Comparison of ENCODE assay signal across 1 cellular context in genomic region chr9:136505406-136506403, GRCh38.
TF ChIP-seq lines count a peak whose summit lies in the region.

No MANE protein-coding gene starts in this region.

TF ChIP-seq in H1, 55 proteins besides CTCF, POLR2A, EP300 and RAD21:
- TF ChIP-seq ATF3 (IDR thresholded peaks at IDR 0.05; ENCODE audit: insufficient read depth, low read depth, low read length) = no peak
- TF ChIP-seq, protein P1, sequence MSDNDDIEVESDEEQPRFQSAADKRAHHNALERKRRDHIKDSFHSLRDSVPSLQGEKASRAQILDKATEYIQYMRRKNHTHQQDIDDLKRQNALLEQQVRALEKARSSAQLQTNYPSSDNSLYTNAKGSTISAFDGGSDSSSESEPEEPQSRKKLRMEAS (IDR thresholded peaks at IDR 0.05) = no peak
- TF ChIP-seq JUN (IDR thresholded peaks at IDR 0.05; ENCODE audit: low read depth, low read length) = no peak
- TF ChIP-seq MAFK (IDR thresholded peaks at IDR 0.05; ENCODE audit: low read depth, low read length) = no peak
- TF ChIP-seq SIX5 (IDR thresholded peaks at IDR 0.05; ENCODE audit: low read depth, low read length) = no peak
- TF ChIP-seq JUND (IDR thresholded peaks at IDR 0.05; ENCODE audit: low read length) = no peak
- TF ChIP-seq TAF7 (optimal IDR thresholded peaks at IDR 0.05; ENCODE audit: borderline replicate concordance, low read depth, low read length) = no peak
- no peak for TF ChIP-seq SIN3A (conservative IDR thresholded peaks at IDR 0.05 in 1 of 2, IDR thresholded peaks at IDR 0.05 in 1 of 2; ENCODE audit: low read depth in 1 of 2, low read length in 2 of 2)
- TF ChIP-seq GABPA (IDR thresholded peaks at IDR 0.05; ENCODE audit: borderline replicate concordance, insufficient read depth, low read length) = no peak
- no peak for TF ChIP-seq SP4 (IDR thresholded peaks at IDR 0.05; ENCODE audit: low read length)
- TF ChIP-seq E2F6 (IDR thresholded peaks at IDR 0.05) = no peak
- TF ChIP-seq POLR2AphosphoS5 (IDR thresholded peaks at IDR 0.05; ENCODE audit: low read depth, low read length) = no peak
